ENCODE assay signal across 28 cellular contexts in genomic region chr20:23253524-23253923, GRCh38.
"Had no signal": no experiment of that assay in that cellular context is flagged by ENCODE, and none has a peak within 500 bp of the region (broad histone marks: within the 10 kb centered on the region; RNA-seq: fewer than 3 reads in every experiment).

No MANE protein-coding gene starts in this region.

- ATAC-seq: naive thymus-derived CD8-positive, alpha-beta T cell; natural killer cell treated with Interleukin-12 subunit alpha and Interleukin-12 subunit beta and Interleukin-15 and Interleukin-18, amount 100 ng/mL, for 72 hours; pancreas; psoas muscle; right cardiac atrium; sciatic nerve; stimulated activated memory B cell treated with anti-CD40 and anti-IgM and Interleukin-4, amounts not matched to agents 10 μg/mL and 1 μg/mL and 100 μg/mL, for 72 hours; stimulated activated naive CD8-positive, alpha-beta T cell treated with anti-CD3 and anti-CD28 coated beads, Interleukin-15, amount 100 ng/mL, for 72 hours; stimulated activated naive CD8-positive, alpha-beta T cell treated with anti-CD3 and anti-CD28 coated beads, Interleukin-15, Interleukin-2, amounts not matched to agents 100 U/mL and 50 U/mL, for 24 hours; upper lobe of right lung had no signal

- H3K27ac ChIP-seq: neutrophil, pancreas, psoas muscle, skin epidermis, spleen, suprapubic skin, testis, tibial artery, transverse colon, upper lobe of right lung, uterus had no signal

- H3K4me2 ChIP-seq: smooth muscle cell had no signal

- DNase-seq: naive thymus-derived CD8-positive, alpha-beta T cell; nephron progenitor cell; nucleus accumbens; pancreas; psoas muscle; right cardiac atrium; spleen; stimulated activated CD4-positive, alpha-beta T cell treated with anti-CD3 and anti-CD28 coated beads, Interleukin-12 subunit alpha, Interleukin-12 subunit beta, amount 100 ng/mL, for 4 hours; stimulated activated CD4-positive, alpha-beta T cell treated with anti-CD3 and anti-CD28 coated beads, Interleukin-1b, Interleukin-23, amount 100 ng/mL, for 48 hours; stimulated activated CD4-positive, alpha-beta T cell treated with anti-CD3 and anti-CD28 coated beads, Interleukin-4, amount 100 ng/mL, for 1 hour; stimulated activated CD4-positive, alpha-beta T cell treated with anti-CD3 and anti-CD28 coated beads, Interleukin-4, amount 100 ng/mL, for 4 hours; stimulated activated CD8-positive, alpha-beta memory T cell treated with anti-CD3 and anti-CD28 coated beads, Interleukin-4, amount 100 ng/mL, for 48 hours; stimulated activated naive CD4-positive, alpha-beta T cell; stimulated activated naive CD8-positive, alpha-beta T cell treated with anti-CD3 and anti-CD28 coated beads, Interleukin-15, amount 100 ng/mL, for 72 hours; stimulated activated naive CD8-positive, alpha-beta T cell treated with anti-CD3 and anti-CD28 coated beads, Interleukin-15, Interleukin-2, amounts not matched to agents 100 U/mL and 50 U/mL, for 24 hours; substantia nigra; testis; tibial artery; transverse colon; upper lobe of right lung; uterus had no signal

- FAIRE-seq: pancreas had no signal

- H3K27me3 ChIP-seq: neutrophil, testis, transverse colon, upper lobe of right lung, uterus had no signal

- H3K4me1 ChIP-seq: testis, uterus had no signal

- H3K9me3 ChIP-seq: neutrophil, pancreas, psoas muscle, spleen, suprapubic skin, testis, tibial artery, transverse colon, upper lobe of right lung, uterus had no signal

- H3K4me3 ChIP-seq: pancreas, psoas muscle, skin epidermis, smooth muscle cell, spleen, suprapubic skin, testis, tibial artery, transverse colon, upper lobe of right lung, uterus had no signal

- H3K36me3 ChIP-seq: neutrophil, pancreas, spleen, suprapubic skin, tibial artery, transverse colon, upper lobe of right lung, uterus had no signal
